ENCODE assay signal across 25 cellular contexts in genomic region chr3:9100132-9100894, GRCh38.
DNase-seq lines count a peak whose midpoint lies in the region; ATAC-seq, FAIRE-seq and TF ChIP-seq lines count a peak whose summit lies in the region.
"Had no signal": no experiment of that assay in that cellular context is flagged by ENCODE, and none has a peak within 500 bp of the region (broad histone marks: within the 10 kb centered on the region; RNA-seq: fewer than 3 reads in every experiment).

No MANE protein-coding gene starts in this region.

- no peak overlapping the region for H2AFZ ChIP-seq in K562 (ENCODE audit: low read depth, low read length)

- POLR2A ChIA-PET in K562 (lab: Yijun Ruan, JAX): no interaction called here

- TF ChIP-seq POLR2A in K562 (conservative IDR thresholded peaks at IDR 0.05): no peak
- TF ChIP-seq POLR2A in stomach (IDR thresholded peaks at IDR 0.05): no peak

- no peaks in the 10 kb centered on the region for H4K20me1 ChIP-seq in K562 (replicated peaks; ENCODE audit: control insufficient read depth, insufficient read depth, low read length)

- DNase-seq in GM13977 (ENCODE audit: low spot score): peak; percentile 53
- DNase-seq in GM20000 (ENCODE audit: low spot score): peak; percentile 55
- DNase-seq in K562 (ENCODE audit: extremely low read depth in 1 of 4, low spot score in 3 of 4): no peak
- no peak for DNase-seq in hippocampal formation (lab: John Stamatoyannopoulos, UW)
- DNase-seq in NCI-H526 treated with DMSO at 0.1 percent for 48 hours (lab: John Stamatoyannopoulos, UW): no peak
- no peak for DNase-seq in stomach
- DNase-seq in HFFc6: no peak
- DNase-seq: activated naive CD4-positive, alpha-beta T cell treated with Interleukin-2 at 50 U/mL for 16 hours; activated T-cell treated with anti-CD3 and anti-CD28 coated beads, Interleukin-2, amount 50 U/mL, for 24 hours; cerebellar nuclear complex; effector CD8-positive, alpha-beta T cell; esophagus squamous epithelium; left cardiac atrium; MM.1S; natural killer cell; NCI-H1436 treated with DMSO at 0.1 percent for 48 hours; NCI-H524 treated with DMSO at 0.1 percent for 48 hours; stimulated activated CD4-positive, alpha-beta T cell treated with anti-CD3 and anti-CD28 coated beads, Interleukin-1b, Interleukin-23, amount 100 ng/mL, for 48 hours; thyroid gland had no signal

- H3K9me1 ChIP-seq in K562 (ENCODE audit: control insufficient read depth, insufficient read depth, low read length): no peaks in the 10 kb centered on the region

- CTCF ChIA-PET in K562 (lab: Yijun Ruan, JAX; ENCODE audit: low intra/inter-chr PET ratio): no interaction called here

- H3K4me3 Mint-ChIP-seq in nephron: no peak overlapping the region
- no peak overlapping the region for H3K4me3 Mint-ChIP-seq in HFFc6
- H3K4me3 Mint-ChIP-seq: activated T-cell treated with anti-CD3 and anti-CD28 coated beads, Interleukin-2, amount 50 U/mL, for 24 hours; natural killer cell; stimulated activated memory B cell treated with anti-CD40 and anti-IgM and Interleukin-4, amounts not matched to agents 10 μg/mL and 1 μg/mL and 100 μg/mL, for 72 hours had no signal

- peaks cover 40% of the 10 kb centered on the region for H3K4me1 Mint-ChIP-seq in nephron
- no peaks in the 10 kb centered on the region for H3K4me1 Mint-ChIP-seq in HFFc6 (ENCODE audit: low read depth)
- H3K4me1 Mint-ChIP-seq: natural killer cell; stimulated activated memory B cell treated with anti-CD40 and anti-IgM and Interleukin-4, amounts not matched to agents 10 μg/mL and 1 μg/mL and 100 μg/mL, for 72 hours had no signal

- H3K4me3 ChIP-seq in K562 (no peak overlapping the region), stomach (no peak overlapping the region)
- H3K4me3 ChIP-seq: esophagus squamous epithelium, thyroid gland had no signal

- TF ChIP-seq RAD21 in K562 (CRISPR knock-in tag; conservative IDR thresholded peaks at IDR 0.05 in 1 of 2, IDR thresholded peaks at IDR 0.05 in 1 of 2): no peak

- no peaks in the 10 kb centered on the region for H3K79me2 ChIP-seq in K562 (ENCODE audit: control insufficient read depth, insufficient read depth, low read length)

- no peaks in the 10 kb centered on the region for H3K36me3 ChIP-seq in K562 (ENCODE audit: control insufficient read depth, insufficient read depth, low read length)
- no peaks in the 10 kb centered on the region for H3K36me3 ChIP-seq in stomach
- H3K36me3 ChIP-seq: thyroid gland had no signal

- H3K9me3 ChIP-seq in K562 (replicated peaks; ENCODE audit: control insufficient read depth, insufficient read depth, low read depth, low read length): no peaks in the 10 kb centered on the region
- no peaks in the 10 kb centered on the region for H3K9me3 ChIP-seq in stomach
- H3K9me3 ChIP-seq: esophagus squamous epithelium, thyroid gland had no signal

- no peak overlapping the region for H3K9ac ChIP-seq in K562 (ENCODE audit: insufficient read depth in 1 of 2, low read depth in 2 of 2, low read length in 2 of 2)

- no peaks in the 10 kb centered on the region for H3K9me3 Mint-ChIP-seq in nephron
- no peaks in the 10 kb centered on the region for H3K9me3 Mint-ChIP-seq in HFFc6
- H3K9me3 Mint-ChIP-seq: activated T-cell treated with anti-CD3 and anti-CD28 coated beads, Interleukin-2, amount 50 U/mL, for 24 hours; natural killer cell; stimulated activated memory B cell treated with anti-CD40 and anti-IgM and Interleukin-4, amounts not matched to agents 10 μg/mL and 1 μg/mL and 100 μg/mL, for 72 hours had no signal

- no TSS peak for BruUV-seq in K562 (replicated peaks; lab: Mats Ljungman, UMichigan)

- H3K27ac ChIP-seq in K562 (ENCODE audit: extremely low read depth, low read depth, low read length) (no peak overlapping the region), stomach (no peak overlapping the region)
- H3K27ac ChIP-seq: esophagus squamous epithelium, RWPE1, thyroid gland had no signal

- H3K4me1 ChIP-seq in K562 (replicated peaks in 1 of 2; ENCODE audit: control insufficient read depth in 2 of 2, insufficient read depth in 2 of 2, low read length in 2 of 2) (no peaks in the 10 kb centered on the region), stomach (peaks cover 0 to 20% (median 10%) of the 10 kb centered on the region in 4 donors)
- H3K4me1 ChIP-seq: thyroid gland had no signal

- FAIRE-seq in K562 (lab: Jason Lieb, UNC): peak; percentile 32
- FAIRE-seq: G401.6, H54 had no signal

- H3K27ac Mint-ChIP-seq in nephron (peak overlapping the region; percentile 10 to 94 (median 48)), HFFc6 (no peak overlapping the region)
- H3K27ac Mint-ChIP-seq: activated T-cell treated with anti-CD3 and anti-CD28 coated beads, Interleukin-2, amount 50 U/mL, for 24 hours; natural killer cell; stimulated activated memory B cell treated with anti-CD40 and anti-IgM and Interleukin-4, amounts not matched to agents 10 μg/mL and 1 μg/mL and 100 μg/mL, for 72 hours had no signal

- 0 out of 3 replicates have a peak, but pooled peaks have one; percentile 22 for ATAC-seq in K562
- ATAC-seq: activated CD4-positive, CD25-positive, alpha-beta regulatory T cell treated with anti-CD3 and anti-CD28 coated beads, Interleukin-2, amount 50 U/mL, for 24 hours; left cardiac atrium; natural killer cell; stimulated activated memory B cell treated with anti-CD40 and anti-IgM and Interleukin-4, amounts not matched to agents 10 μg/mL and 1 μg/mL and 100 μg/mL, for 72 hours had no signal

- H3K36me3 Mint-ChIP-seq in nephron (ENCODE audit: low read depth): peaks cover 13% of the 10 kb centered on the region
- H3K36me3 Mint-ChIP-seq in HFFc6 (ENCODE audit: low read depth): no peaks in the 10 kb centered on the region
- H3K36me3 Mint-ChIP-seq: natural killer cell; stimulated activated memory B cell treated with anti-CD40 and anti-IgM and Interleukin-4, amounts not matched to agents 10 μg/mL and 1 μg/mL and 100 μg/mL, for 72 hours had no signal

- TF ChIP-seq EP300 in K562 (IDR thresholded peaks at IDR 0.05; ENCODE audit: low read length) (no peak), stomach (IDR thresholded peaks at IDR 0.05) (no peak)

- under 1% methylated on average over 9 of the region's 9 CpGs for WGBS in K562 (ENCODE audit: insufficient coverage, low coverage, missing lambda C conversion rate)
- WGBS in stomach, 5 donors: 89 to 93% (median 89%) methylated on average over 9 of the region's 9 CpGs

- in situ Hi-C loops in GM13977 (cut with MboI; ENCODE audit: low pct_unique_long_range_greater_than_20kb, low sequenced_read_pairs, unreplicated experiment): no loop called here
- in situ Hi-C loops in K562 (cut with MboI): no loop called here

- peaks cover 5% of the 10 kb centered on the region for H3K27me3 Mint-ChIP-seq in nephron (ENCODE audit: low read depth)
- H3K27me3 Mint-ChIP-seq in HFFc6 (ENCODE audit: insufficient read depth): peaks cover 33% of the 10 kb centered on the region
- H3K27me3 Mint-ChIP-seq: activated T-cell treated with anti-CD3 and anti-CD28 coated beads, Interleukin-2, amount 50 U/mL, for 24 hours; stimulated activated memory B cell treated with anti-CD40 and anti-IgM and Interleukin-4, amounts not matched to agents 10 μg/mL and 1 μg/mL and 100 μg/mL, for 72 hours had no signal

- intact Hi-C loops in K562 (cut with micrococcal nuclease) (no loop called here), stomach (cut with DNase I; ENCODE audit: low total_unique reads) (no loop called here)

- peaks cover 18 to 70% of the 10 kb centered on the region in 2 experiments; a peak in 4 of 5 replicates for H3K27me3 ChIP-seq in K562 (ENCODE audit: control insufficient read depth in 2 of 2, insufficient read depth in 2 of 2, low read length in 2 of 2)
- H3K27me3 ChIP-seq in stomach: no peaks in the 10 kb centered on the region
- H3K27me3 ChIP-seq: esophagus squamous epithelium, thyroid gland had no signal

- TF ChIP-seq CTCF in GM13977 (IDR thresholded peaks at IDR 0.05; ENCODE audit: extremely low read depth, insufficient read depth, missing control alignments): no peak
- no peak for TF ChIP-seq CTCF in GM20000 (IDR thresholded peaks at IDR 0.05; ENCODE audit: extremely low read depth, missing control alignments)
- TF ChIP-seq CTCF in K562 (IDR thresholded peaks at IDR 0.05 in 2 of 3, conservative IDR thresholded peaks at IDR 0.05 in 1 of 3; ENCODE audit: insufficient read depth in 2 of 3, low read depth in 1 of 3, low read length in 3 of 3): no peak
- TF ChIP-seq CTCF in nephron (IDR thresholded peaks at IDR 0.05; ENCODE audit: unreplicated experiment in 3 of 3): no peak
- TF ChIP-seq CTCF in stomach (IDR thresholded peaks at IDR 0.05): no peak
- TF ChIP-seq CTCF in HFFc6 (IDR thresholded peaks at IDR 0.05): no peak

- H3K4me2 ChIP-seq in K562 (ENCODE audit: insufficient read depth, low read length): no peak overlapping the region

TF ChIP-seq in K562, 482 proteins besides CTCF, POLR2A, EP300 and RAD21:
- TF ChIP-seq PKNOX1 (IDR thresholded peaks at IDR 0.05): 0 out of 2 replicates have a peak, but pooled peaks have one; percentile 31
- no peak for TF ChIP-seq CXXC5 (CRISPR knock-in tag; IDR thresholded peaks at IDR 0.05)
- no peak for TF ChIP-seq ZNF76 (CRISPR knock-in tag; IDR thresholded peaks at IDR 0.05; ENCODE audit: borderline replicate concordance)

Comparison
In these comparisons a context has a peak if more than half of its experiments do, and no peak if none do; other contexts are left out.
1. DNase-seq: peak in GM13977 (single experiment) and GM20000 (single experiment); none in K562 (0 of 4), hippocampal formation (0 of 2), NCI-H526 treated with DMSO at 0.1 percent for 48 hours (single experiment), stomach (single experiment) and HFFc6 (single experiment).